In genomic region chr15:33852094-33852493, GRCh38 we compare ENCODE assay signal across 32 cellular contexts.
DNase-seq lines count a peak whose midpoint lies in the region; ATAC-seq lines count a peak whose summit lies in the region.
"Had no signal": no experiment of that assay in that cellular context is flagged by ENCODE, and none has a peak within 500 bp of the region (broad histone marks: within the 10 kb centered on the region; RNA-seq: fewer than 3 reads in every experiment).

No MANE protein-coding gene starts in this region.

- no peaks in the 10 kb centered on the region for H3K27me3 ChIP-seq in HUES48 (ENCODE audit: control insufficient read depth, insufficient read depth, low read length)
- H3K27me3 ChIP-seq: dorsolateral prefrontal cortex, esophagus muscularis mucosa, gastrocnemius medialis, Peyer's patch, right lobe of liver, tibial nerve had no signal

- no peaks in the 10 kb centered on the region for H3K9me3 ChIP-seq in HUES48 (ENCODE audit: control insufficient read depth, insufficient read depth, low read length)
- H3K9me3 ChIP-seq: esophagus muscularis mucosa, gastrocnemius medialis, lower lobe of right lung, Peyer's patch, right lobe of liver, tibial nerve had no signal

- ATAC-seq in GM21367 (IDR thresholded peaks at IDR 0.05; ENCODE audit: unreplicated experiment): no peak
- ATAC-seq: gastrocnemius medialis; lower lobe of right lung; naive thymus-derived CD4-positive, alpha-beta T cell; right lobe of liver had no signal

- H3K9ac ChIP-seq in HUES48 (ENCODE audit: low read depth, low read length): no peak overlapping the region

- DNase-seq in A172 (ENCODE audit: low spot score): peak; percentile 11
- peak; percentile 47 for DNase-seq in amniotic epithelial cell (ENCODE audit: low read depth)
- peak; percentile 58 for DNase-seq in hepatic stellate cell (ENCODE audit: low spot score)
- no peak for DNase-seq in activated naive CD4-positive, alpha-beta T cell treated with Interleukin-2 at 50 U/mL for 16 hours
- DNase-seq in SHP77 (lab: John Stamatoyannopoulos, UW): no peak
- no peak for DNase-seq in activated CD8-positive, alpha-beta memory T cell treated with anti-CD3 and anti-CD28 coated beads, Interleukin-2, amount 50 U/mL, for 4 hours
- DNase-seq: activated CD4-positive, alpha-beta T cell treated with anti-CD3 and anti-CD28 coated beads for 48 hours; activated CD8-positive, alpha-beta memory T cell treated with anti-CD3 and anti-CD28 coated beads for 24 hours; activated effector memory CD4-positive, alpha-beta T cell treated with anti-CD3 and anti-CD28 coated beads, Interleukin-2, amount 50 U/mL, for 16 hours; activated naive CD8-positive, alpha-beta T cell treated with anti-CD3 and anti-CD28 coated beads for 36 hours; activated T-cell treated with anti-CD3 and anti-CD28 coated beads, Interleukin-2, amount 50 U/mL, for 1 hour; AML-193; Calu3; CD4-positive, CD25-positive, alpha-beta regulatory T cell; DMS79 treated with DMSO at 0.1 percent for 48 hours; dorsolateral prefrontal cortex; gastrocnemius medialis; H7; lower lobe of right lung; naive thymus-derived CD4-positive, alpha-beta T cell; NCI-H1436 treated with DMSO at 0.1 percent for 48 hours; NCI-H345; NCI-H69; Peyer's patch; right lobe of liver; SHP77 treated with DMSO at 0.1 percent for 48 hours; stimulated activated CD4-positive, alpha-beta T cell treated with anti-CD3 and anti-CD28 coated beads, Interleukin-4, amount 100 ng/mL, for 1 hour had no signal

- peaks cover 17% of the 10 kb centered on the region for H3K4me1 ChIP-seq in HUES48 (ENCODE audit: control insufficient read depth, insufficient read depth, low read length)
- H3K4me1 ChIP-seq: esophagus muscularis mucosa, gastrocnemius medialis, lower lobe of right lung, Peyer's patch, right lobe of liver, tibial nerve had no signal

- H3K36me3 ChIP-seq in HUES48 (ENCODE audit: control insufficient read depth, insufficient read depth, low read length): no peaks in the 10 kb centered on the region
- H3K36me3 ChIP-seq: gastrocnemius medialis, lower lobe of right lung, Peyer's patch, right lobe of liver, tibial nerve had no signal

- H3K27ac ChIP-seq in HUES48 (ENCODE audit: low read depth, low read length): peak overlapping the region; percentile 63
- H3K27ac ChIP-seq: 22Rv1, dorsolateral prefrontal cortex, esophagus muscularis mucosa, gastrocnemius medialis, lower lobe of right lung, Peyer's patch, right lobe of liver, tibial nerve had no signal

- no peak overlapping the region for H3K4me3 ChIP-seq in HUES48 (ENCODE audit: low read depth, low read length)
- H3K4me3 ChIP-seq: dorsolateral prefrontal cortex, esophagus muscularis mucosa, gastrocnemius medialis, lower lobe of right lung, Peyer's patch, right lobe of liver, tibial nerve had no signal

Comparison
In these comparisons a context has a peak if more than half of its experiments do, and no peak if none do; other contexts are left out.
1. DNase-seq: peak in A172 (single experiment), amniotic epithelial cell (single experiment) and hepatic stellate cell (single experiment); none in activated naive CD4-positive, alpha-beta T cell treated with Interleukin-2 at 50 U/mL for 16 hours (single experiment), SHP77 (0 of 2) and activated CD8-positive, alpha-beta memory T cell treated with anti-CD3 and anti-CD28 coated beads, Interleukin-2, amount 50 U/mL, for 4 hours (single experiment).